32 cellular contexts compared by ENCODE assay signal in the genomic region with DNA sequence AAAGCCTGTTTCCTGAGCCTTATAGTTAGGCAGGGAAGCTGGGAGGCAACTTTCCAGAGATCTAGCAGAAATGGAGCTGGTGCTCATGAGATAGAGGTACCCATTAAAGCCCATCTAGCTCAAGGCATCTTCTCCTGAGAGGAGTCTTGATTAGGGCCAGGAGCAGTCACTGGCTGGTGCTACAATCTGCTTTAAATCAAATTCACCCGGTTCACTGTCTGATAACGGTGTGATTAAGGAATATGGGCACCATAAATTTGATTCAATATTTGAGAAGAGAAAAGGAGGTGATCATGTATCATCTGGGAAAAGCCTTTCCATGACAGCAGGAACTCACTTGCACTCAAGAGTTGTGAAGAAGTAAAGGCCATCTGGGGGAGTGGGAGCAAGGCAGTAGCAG. TPM values are rescaled to one million over a fixed set of nuclear protein-coding genes. Genes with fewer than 3 reads are reported as not detected.
"Had no signal": no experiment of that assay in that cellular context is flagged by ENCODE, and none has a peak within 500 bp of the region (broad histone marks: within the 10 kb centered on the region; RNA-seq: fewer than 3 reads in every experiment).

No MANE protein-coding gene starts in this region.

- H3K9me3 ChIP-seq: stomach, suprapubic skin, testis, thoracic aorta, thyroid gland, tibial artery, tibial nerve, transverse colon, upper lobe of left lung, upper lobe of right lung, uterus, vagina had no signal

- ATAC-seq: stimulated activated effector memory CD8-positive, alpha-beta T cell treated with anti-CD3 and anti-CD28 coated beads, Interleukin-12 subunit alpha, Interleukin-12 subunit beta, amount 100 ng/mL, for 72 hours; stimulated activated memory B cell treated with anti-CD40 and anti-IgM and Interleukin-4, amounts not matched to agents 10 μg/mL and 1 μg/mL and 100 μg/mL, for 72 hours; stimulated activated naive B cell treated with anti-CD40 and anti-IgM and Interleukin-4, amounts not matched to agents 10 μg/mL and 1 μg/mL and 100 μg/mL, for 72 hours; stimulated activated naive CD8-positive, alpha-beta T cell treated with anti-CD3 and anti-CD28 coated beads, Interleukin-15, amount 100 ng/mL, for 72 hours; stimulated activated naive CD8-positive, alpha-beta T cell treated with anti-CD3 and anti-CD28 coated beads, Interleukin-15, Interleukin-2, amounts not matched to agents 100 U/mL and 50 U/mL, for 24 hours; upper lobe of right lung had no signal

- H3K27ac ChIP-seq: stomach, suprapubic skin, testis, thoracic aorta, thyroid gland, tibial artery, transverse colon, upper lobe of left lung, upper lobe of right lung, uterus, vagina had no signal

- H3K36me3 Mint-ChIP-seq: stimulated activated effector memory CD8-positive, alpha-beta T cell treated with anti-CD3 and anti-CD28 coated beads, Interleukin-12 subunit alpha, Interleukin-12 subunit beta, amount 100 ng/mL, for 72 hours; stimulated activated memory B cell treated with anti-CD40 and anti-IgM and Interleukin-4, amounts not matched to agents 10 μg/mL and 1 μg/mL and 100 μg/mL, for 72 hours; type B pancreatic cell had no signal

- DNase-seq: stimulated activated CD4-positive, alpha-beta T cell treated with anti-CD3 and anti-CD28 coated beads, Interleukin-2, amount 100 ng/mL, for 48 hours; stimulated activated CD4-positive, alpha-beta T cell treated with anti-CD3 and anti-CD28 coated beads, Interleukin-4, amount 100 ng/mL, for 1 hour; stimulated activated CD4-positive, alpha-beta T cell treated with anti-CD3 and anti-CD28 coated beads, Interleukin-4, amount 100 ng/mL, for 24 hours; stimulated activated CD4-positive, alpha-beta T cell treated with anti-CD3 and anti-CD28 coated beads, Interleukin-4, amount 100 ng/mL, for 4 hours; stimulated activated CD8-positive, alpha-beta memory T cell treated with anti-CD3 and anti-CD28 coated beads, Interleukin-4, amount 100 ng/mL, for 48 hours; stimulated activated naive B cell treated with anti-CD40 and anti-IgM and Interleukin-4, amounts not matched to agents 10 μg/mL and 1 μg/mL and 100 μg/mL, for 72 hours; stimulated activated naive CD4-positive, alpha-beta T cell; stimulated activated naive CD4-positive, alpha-beta T cell treated with Interleukin-2 at 50 U/mL for 16 hours; stimulated activated naive CD8-positive, alpha-beta T cell treated with anti-CD3 and anti-CD28 coated beads, Interleukin-15, amount 100 ng/mL, for 72 hours; stimulated activated naive CD8-positive, alpha-beta T cell treated with anti-CD3 and anti-CD28 coated beads, Interleukin-15, Interleukin-2, amounts not matched to agents 100 U/mL and 50 U/mL, for 24 hours; stomach; substantia nigra; testis; thyroid gland; tibial artery; transverse colon; trophoblast cell; upper lobe of left lung; upper lobe of right lung; uterus had no signal

- H3K36me3 ChIP-seq: stomach, thoracic aorta, tibial artery, transverse colon, upper lobe of left lung, upper lobe of right lung, uterus, vagina had no signal

- H3K9me3 Mint-ChIP-seq: stimulated activated effector memory CD8-positive, alpha-beta T cell treated with anti-CD3 and anti-CD28 coated beads, Interleukin-12 subunit alpha, Interleukin-12 subunit beta, amount 100 ng/mL, for 72 hours; stimulated activated memory B cell treated with anti-CD40 and anti-IgM and Interleukin-4, amounts not matched to agents 10 μg/mL and 1 μg/mL and 100 μg/mL, for 72 hours; stimulated activated naive B cell treated with anti-CD40 and anti-IgM and Interleukin-4, amounts not matched to agents 10 μg/mL and 1 μg/mL and 100 μg/mL, for 72 hours; stimulated activated naive CD8-positive, alpha-beta T cell treated with anti-CD3 and anti-CD28 coated beads, Interleukin-15, amount 100 ng/mL, for 72 hours; stimulated activated naive CD8-positive, alpha-beta T cell treated with anti-CD3 and anti-CD28 coated beads, Interleukin-15, Interleukin-2, amounts not matched to agents 100 ng/mL and 50 ng/mL, for 24 hours; type B pancreatic cell had no signal

- H3K27me3 ChIP-seq: stomach, suprapubic skin, testis, thyroid gland, tibial artery, tibial nerve, transverse colon, upper lobe of left lung, upper lobe of right lung, uterus, vagina had no signal

- H3K4me3 Mint-ChIP-seq: stimulated activated effector memory CD8-positive, alpha-beta T cell treated with anti-CD3 and anti-CD28 coated beads, Interleukin-12 subunit alpha, Interleukin-12 subunit beta, amount 100 ng/mL, for 72 hours; stimulated activated memory B cell treated with anti-CD40 and anti-IgM and Interleukin-4, amounts not matched to agents 10 μg/mL and 1 μg/mL and 100 μg/mL, for 72 hours; stimulated activated naive B cell treated with anti-CD40 and anti-IgM and Interleukin-4, amounts not matched to agents 10 μg/mL and 1 μg/mL and 100 μg/mL, for 72 hours; stimulated activated naive CD8-positive, alpha-beta T cell treated with anti-CD3 and anti-CD28 coated beads, Interleukin-15, amount 100 ng/mL, for 72 hours; stimulated activated naive CD8-positive, alpha-beta T cell treated with anti-CD3 and anti-CD28 coated beads, Interleukin-15, Interleukin-2, amounts not matched to agents 100 ng/mL and 50 ng/mL, for 24 hours; type B pancreatic cell had no signal

- H3K4me1 Mint-ChIP-seq: stimulated activated effector memory CD8-positive, alpha-beta T cell treated with anti-CD3 and anti-CD28 coated beads, Interleukin-12 subunit alpha, Interleukin-12 subunit beta, amount 100 ng/mL, for 72 hours; stimulated activated memory B cell treated with anti-CD40 and anti-IgM and Interleukin-4, amounts not matched to agents 10 μg/mL and 1 μg/mL and 100 μg/mL, for 72 hours; stimulated activated naive B cell treated with anti-CD40 and anti-IgM and Interleukin-4, amounts not matched to agents 10 μg/mL and 1 μg/mL and 100 μg/mL, for 72 hours; stimulated activated naive CD8-positive, alpha-beta T cell treated with anti-CD3 and anti-CD28 coated beads, Interleukin-15, amount 100 ng/mL, for 72 hours had no signal

- H3K27ac Mint-ChIP-seq: stimulated activated effector memory CD8-positive, alpha-beta T cell treated with anti-CD3 and anti-CD28 coated beads, Interleukin-12 subunit alpha, Interleukin-12 subunit beta, amount 100 ng/mL, for 72 hours; stimulated activated memory B cell treated with anti-CD40 and anti-IgM and Interleukin-4, amounts not matched to agents 10 μg/mL and 1 μg/mL and 100 μg/mL, for 72 hours; stimulated activated naive B cell treated with anti-CD40 and anti-IgM and Interleukin-4, amounts not matched to agents 10 μg/mL and 1 μg/mL and 100 μg/mL, for 72 hours; stimulated activated naive CD8-positive, alpha-beta T cell treated with anti-CD3 and anti-CD28 coated beads, Interleukin-15, amount 100 ng/mL, for 72 hours; stimulated activated naive CD8-positive, alpha-beta T cell treated with anti-CD3 and anti-CD28 coated beads, Interleukin-15, Interleukin-2, amounts not matched to agents 100 ng/mL and 50 ng/mL, for 24 hours; type B pancreatic cell had no signal

- H3K27me3 Mint-ChIP-seq: stimulated activated memory B cell treated with anti-CD40 and anti-IgM and Interleukin-4, amounts not matched to agents 10 μg/mL and 1 μg/mL and 100 μg/mL, for 72 hours; stimulated activated naive B cell treated with anti-CD40 and anti-IgM and Interleukin-4, amounts not matched to agents 10 μg/mL and 1 μg/mL and 100 μg/mL, for 72 hours; stimulated activated naive CD8-positive, alpha-beta T cell treated with anti-CD3 and anti-CD28 coated beads, Interleukin-15, amount 100 ng/mL, for 72 hours; stimulated activated naive CD8-positive, alpha-beta T cell treated with anti-CD3 and anti-CD28 coated beads, Interleukin-15, Interleukin-2, amounts not matched to agents 100 ng/mL and 50 ng/mL, for 24 hours; type B pancreatic cell had no signal

- H3K4me1 ChIP-seq: stomach, suprapubic skin, thyroid gland, tibial artery, transverse colon, upper lobe of left lung, upper lobe of right lung, uterus, vagina had no signal

- H3K4me3 ChIP-seq: stomach, suprapubic skin, testis, thoracic aorta, thyroid gland, tibial artery, tibial nerve, transverse colon, upper lobe of left lung, upper lobe of right lung, uterus, vagina had no signal

RNA-seq across cellular contexts. Expression of a gene that starts 23.9 kb away (rescaled TPM):
- total RNA-seq: stomach, subcutaneous adipose tissue, suprapubic skin, temporal lobe, thoracic aorta, tibial nerve, transverse colon, upper lobe of right lung, ureter, urinary bladder had no signal
- polyA plus RNA-seq: urinary bladder had no signal
